24 cellular contexts compared by ENCODE assay signal in the genomic region with DNA sequence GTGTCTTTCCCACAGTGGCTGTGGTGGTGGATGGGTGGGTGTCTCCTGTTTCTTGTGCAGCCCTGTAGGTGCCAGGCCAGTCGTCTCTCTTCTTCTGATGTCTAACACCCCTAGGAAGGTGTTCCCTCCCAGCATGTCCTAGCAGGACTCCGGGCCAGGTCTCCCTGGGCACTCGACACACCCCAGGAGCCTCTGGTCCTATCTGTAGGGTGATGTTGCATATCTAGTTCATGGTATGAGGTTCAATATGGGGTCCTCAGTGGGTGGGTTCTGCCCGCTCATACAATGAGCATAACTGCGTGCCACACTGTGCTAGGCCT. TPM values are rescaled to one million over a fixed set of nuclear protein-coding genes. Genes with fewer than 3 reads are reported as not detected.
DNase-seq lines count a peak whose midpoint lies in the region; ATAC-seq and TF ChIP-seq lines count a peak whose summit lies in the region.
"Had no signal": no experiment of that assay in that cellular context is flagged by ENCODE, and none has a peak within 500 bp of the region (broad histone marks: within the 10 kb centered on the region; RNA-seq: fewer than 3 reads in every experiment).

No MANE protein-coding gene starts in this region.

- H3K27me3 ChIP-seq in Panc1 (ENCODE audit: control insufficient read depth, insufficient read depth, low read length) (no peaks in the 10 kb centered on the region), upper lobe of right lung (no peaks in the 10 kb centered on the region)
- H3K27me3 ChIP-seq: BE2C; BLaER1 treated with 17β-estradiol and CSF1 and Interleukin-3, amounts not matched to agents 10 nM and 100 nM had no signal

- H3K36me3 ChIP-seq in Panc1 (ENCODE audit: control insufficient read depth, insufficient read depth, low read length) = no peaks in the 10 kb centered on the region
- H3K36me3 ChIP-seq in upper lobe of right lung = no peaks in the 10 kb centered on the region
- H3K36me3 ChIP-seq: BE2C; BLaER1 treated with 17β-estradiol and CSF1 and Interleukin-3, amounts not matched to agents 10 nM and 100 nM had no signal

- no peaks in the 10 kb centered on the region for H3K4me1 Mint-ChIP-seq in osteocyte (ENCODE audit: unreplicated experiment)
- H3K4me1 Mint-ChIP-seq: CD14-positive monocyte; CD8-positive, alpha-beta memory T cell had no signal

- H3K36me3 Mint-ChIP-seq in osteocyte (ENCODE audit: unreplicated experiment) = no peaks in the 10 kb centered on the region
- H3K36me3 Mint-ChIP-seq: CD14-positive monocyte; CD8-positive, alpha-beta memory T cell had no signal

- H3K27me3 Mint-ChIP-seq in osteocyte (ENCODE audit: unreplicated experiment) = no peaks in the 10 kb centered on the region
- H3K27me3 Mint-ChIP-seq: CD4-positive, alpha-beta T cell had no signal

- no peaks in the 10 kb centered on the region for H3K9me3 ChIP-seq in Panc1 (ENCODE audit: control insufficient read depth, insufficient read depth, low read depth, low read length)
- no peaks in the 10 kb centered on the region for H3K9me3 ChIP-seq in upper lobe of right lung
- H3K9me3 ChIP-seq: A549, BE2C had no signal

- intact Hi-C loops in Panc1 (cut with micrococcal nuclease; ENCODE audit: unreplicated experiment) = no loop called here
- intact Hi-C loops in upper lobe of right lung (cut with DNase I) = no loop called here
- intact Hi-C loops in left colon (cut with DNase I, micrococcal nuclease) = no loop called here

- H3K9me3 Mint-ChIP-seq in osteocyte (ENCODE audit: unreplicated experiment) = peaks cover 1% of the 10 kb centered on the region
- H3K9me3 Mint-ChIP-seq: CD4-positive, alpha-beta T cell; CD8-positive, alpha-beta memory T cell had no signal

- in situ Hi-C loops in Panc1 (cut with HindIII; ENCODE audit: low pct_unique_long_range_greater_than_20kb, low sequenced_read_pairs) = no loop called here

- ATAC-seq in Panc1 = peak; percentile 33; the same call in 1 of the 2 replicates
- ATAC-seq in left lobe of liver = no peak
- no peak for ATAC-seq in upper lobe of right lung
- ATAC-seq in GM21447 (IDR thresholded peaks at IDR 0.05; ENCODE audit: unreplicated experiment) = no peak
- no peak for ATAC-seq in left colon
- ATAC-seq in GM19324 (IDR thresholded peaks at IDR 0.05; ENCODE audit: low FRiP score, unreplicated experiment) = no peak

- no peak for DNase-seq in Panc1 (ENCODE audit: low read depth, low spot score)
- peak; percentile 23 for DNase-seq in left lobe of liver (ENCODE audit: low spot score)
- DNase-seq in osteocyte (ENCODE audit: extremely low spot score, unreplicated experiment) = peak; percentile 73
- DNase-seq in upper lobe of right lung = peak; percentile 38
- DNase-seq in EL = no peak
- no peak for DNase-seq in left colon
- DNase-seq: 8988T; ACHN; AML-193; BE2C; CD4-positive, alpha-beta T cell; CD8-positive, alpha-beta memory T cell; DMS 273 treated with DMSO at 0.1 percent for 48 hours; DMS79; GF-D8; GM23248 had no signal

- H3K27ac ChIP-seq in Panc1 (ENCODE audit: low read length) (no peak overlapping the region), upper lobe of right lung (no peak overlapping the region)
- H3K27ac ChIP-seq: BLaER1 treated with 17β-estradiol and CSF1 and Interleukin-3, amounts not matched to agents 10 nM and 100 nM; GM23248 had no signal

- TF ChIP-seq CTCF in Panc1 (IDR thresholded peaks at IDR 0.05) = no peak
- no peak for TF ChIP-seq CTCF in osteocyte (IDR thresholded peaks at IDR 0.05)
- TF ChIP-seq CTCF in upper lobe of right lung (IDR thresholded peaks at IDR 0.05) = no peak

- H3K4me3 Mint-ChIP-seq in osteocyte (ENCODE audit: unreplicated experiment) = no peak overlapping the region
- H3K4me3 Mint-ChIP-seq: CD14-positive monocyte; CD4-positive, alpha-beta T cell; CD8-positive, alpha-beta memory T cell had no signal

- H3K4me3 ChIP-seq in Panc1 (ENCODE audit: low read depth in 2 of 2, low read length in 2 of 2) (no peak overlapping the region), upper lobe of right lung (no peak overlapping the region)
- H3K4me3 ChIP-seq: A549; BLaER1 treated with 17β-estradiol and CSF1 and Interleukin-3, amounts not matched to agents 10 nM and 100 nM; GM23248 had no signal

- H3K4me1 ChIP-seq in Panc1 (ENCODE audit: control insufficient read depth, insufficient read depth, low read length) (no peaks in the 10 kb centered on the region), upper lobe of right lung (no peaks in the 10 kb centered on the region)
- H3K4me1 ChIP-seq: A549, BE2C had no signal

- CTCF ChIA-PET in Panc1 (lab: Charles Lee) = no interaction called here

- H3K27ac Mint-ChIP-seq in osteocyte (ENCODE audit: unreplicated experiment) = no peak overlapping the region
- H3K27ac Mint-ChIP-seq: CD14-positive monocyte; CD4-positive, alpha-beta T cell had no signal

- POLR2A ChIA-PET in Panc1 (lab: Charles Lee) = no interaction called here

- BruUV-seq in Panc1 (replicated peaks; lab: Mats Ljungman, UMichigan) = no TSS peak

RNA-seq across cellular contexts. Expression of gene NGEF, which starts 14.4 kb away (rescaled TPM):
- total RNA-seq in Panc1 (2021; ENCODE audit: unreplicated experiment) (17.8 TPM), left lobe of liver (23.7 TPM), osteocyte (0.26 and 0.27 TPM in 2 replicates), upper lobe of right lung (not detected), left colon (10 to 100 TPM; 34.4 to 41.4 TPM)
- 30.6 TPM for polyA plus RNA-seq in Panc1 (2012; ENCODE audit: insufficient read length)
- total RNA-seq: CD4-positive, alpha-beta T cell had no signal
- polyA plus RNA-seq: CD14-positive monocyte; CD8-positive, alpha-beta memory T cell; GM23248 had no signal

RNA-seq across cellular contexts. Expression of gene NEU2, which starts 33.8 kb away (rescaled TPM):
- not detected for total RNA-seq in Panc1 (2021; ENCODE audit: unreplicated experiment)
- polyA plus RNA-seq in Panc1 (2012; ENCODE audit: insufficient read length) = not detected
- total RNA-seq in left lobe of liver = not detected
- not detected in 2 replicates for total RNA-seq in osteocyte
- total RNA-seq in upper lobe of right lung = not detected
- total RNA-seq in left colon = not detected
- total RNA-seq: CD4-positive, alpha-beta T cell; CD8-positive, alpha-beta memory T cell; G401; GM23248; H1; H7 had no signal
- polyA plus RNA-seq: A549; CD14-positive monocyte; CD8-positive, alpha-beta memory T cell; GM23248 had no signal

Comparison
In these comparisons a context has a peak if more than half of its experiments do, and no peak if none do; other contexts are left out.
1. DNase-seq: peak in left lobe of liver (single experiment), osteocyte (single experiment) and upper lobe of right lung (single experiment); none in Panc1 (single experiment), EL (single experiment) and left colon (0 of 2).
2. RNA of gene NGEF, which starts 14.4 kb away (total RNA-seq): 34.4 to 41.4 TPM in left colon, 23.7 TPM in left lobe of liver (single experiment) and 17.8 TPM in Panc1 (single experiment); 0.26 to 0.27 TPM in osteocyte and not detected in upper lobe of right lung (single experiment); every median in the first group is over 10 times any median in the second.